Comparison of ENCODE assay signal across 23 cellular contexts in the genomic region with DNA sequence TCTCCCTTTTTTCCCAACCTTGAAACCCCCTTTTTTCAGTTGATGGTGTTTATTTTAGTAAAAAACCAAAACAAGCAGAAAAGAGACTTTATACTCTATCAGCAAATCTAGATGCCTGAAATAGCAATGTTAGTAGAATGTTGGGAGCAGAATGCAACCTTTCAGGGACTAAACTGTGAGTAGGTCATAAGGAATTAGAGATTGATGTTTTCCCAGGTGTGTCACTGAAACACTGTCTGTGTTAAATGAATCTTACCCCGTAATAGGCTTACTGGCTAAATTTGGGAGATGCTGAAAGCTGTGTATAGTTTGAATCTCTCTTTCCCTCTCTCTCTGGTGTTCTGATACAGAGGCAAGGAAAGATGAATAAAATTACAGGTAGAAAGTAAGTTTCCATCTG. TPM values are rescaled to one million over a fixed set of nuclear protein-coding genes. Genes with fewer than 3 reads are reported as not detected.
DNase-seq lines count a peak whose midpoint lies in the region; ATAC-seq, FAIRE-seq and TF ChIP-seq lines count a peak whose summit lies in the region.
"Had no signal": no experiment of that assay in that cellular context is flagged by ENCODE, and none has a peak within 500 bp of the region (broad histone marks: within the 10 kb centered on the region; RNA-seq: fewer than 3 reads in every experiment).

No MANE protein-coding gene starts in this region.

- DNase-seq in A549 (ENCODE audit: low read depth in 1 of 2, low spot score in 1 of 2) (no peak), GM12891 (ENCODE audit: insufficient read length, low spot score) (no peak), astrocyte (ENCODE audit: low read depth) (peak; percentile 11), memory B cell (ENCODE audit: low spot score in 2 of 2) (no peak), NCI-H2029 treated with DMSO at 0.1 percent for 48 hours (lab: John Stamatoyannopoulos, UW) (no peak), osteoblast (ENCODE audit: insufficient read length, low spot score, missing footprints) (no peak)
- no peak for DNase-seq in stimulated activated CD4-positive, alpha-beta T cell treated with anti-CD3 and anti-CD28 coated beads, Interleukin-4, amount 100 ng/mL, for 1 hour
- DNase-seq: activated CD4-positive, alpha-beta memory T cell treated with anti-CD3 and anti-CD28 coated beads, Interleukin-2, amount 10 ng/mL, durations not matched to agents 7 days and 5 days; activated CD4-positive, alpha-beta T cell treated with anti-CD3 and anti-CD28 coated beads for 1 hour; activated CD8-positive, alpha-beta memory T cell treated with anti-CD3 and anti-CD28 coated beads, Interleukin-2, amount 50 U/mL, for 4 hours; activated naive CD4-positive, alpha-beta T cell; activated naive CD8-positive, alpha-beta T cell treated with anti-CD3 and anti-CD28 coated beads, Interleukin-2, amount 50 U/mL, for 24 hours; dorsolateral prefrontal cortex; HCEC 1CT; NCI-H1694; NCI-H524; SHP77 treated with DMSO at 0.1 percent for 48 hours; small intestine; stimulated activated naive CD8-positive, alpha-beta T cell treated with anti-CD3 and anti-CD28 coated beads, Interleukin-15, Interleukin-2, amounts not matched to agents 100 U/mL and 50 U/mL, for 24 hours had no signal

- 66% methylated on average over 1 of the region's 1 CpG for WGBS in A549 (ENCODE audit: missing lambda C conversion rate)

- no peak for TF ChIP-seq EP300 in A549 (IDR thresholded peaks at IDR 0.05)

- CTCF ChIA-PET in A549 (lab: Yijun Ruan, JAX): interaction anchor here (0.9 to 2.0 kb wide), 2 partner anchors 11 to 16 kb away, joined by 3 to 4 read pairs; no protein-coding TSS in a partner anchor

- no peak overlapping the region for H2AFZ ChIP-seq in astrocyte (ENCODE audit: low read depth, low read length)
- no peak overlapping the region for H2AFZ ChIP-seq in osteoblast (ENCODE audit: low read length)
- H2AFZ ChIP-seq: hepatocyte had no signal

- H3K27ac ChIP-seq in A549 (no peak overlapping the region), astrocyte (ENCODE audit: low read depth, low read length) (no peak overlapping the region), osteoblast (ENCODE audit: low read depth, low read length) (no peak overlapping the region)
- H3K27ac ChIP-seq: hepatocyte had no signal

- H3K9ac ChIP-seq in astrocyte (ENCODE audit: low read length): no peak overlapping the region

- no peak for TF ChIP-seq RAD21 in A549 (conservative IDR thresholded peaks at IDR 0.05 in 1 of 2, IDR thresholded peaks at IDR 0.05 in 1 of 2)

- POLR2A ChIA-PET in A549 (lab: Yijun Ruan, JAX): no interaction called here

- peaks cover 98% of the 10 kb centered on the region for H3K79me2 ChIP-seq in astrocyte (ENCODE audit: insufficient read depth, low read length)
- H3K79me2 ChIP-seq in osteoblast (ENCODE audit: insufficient read depth, low read length): peaks cover 97% of the 10 kb centered on the region

- no peaks in the 10 kb centered on the region for H3K27me3 ChIP-seq in astrocyte (ENCODE audit: insufficient read depth, low read length)
- H3K27me3 ChIP-seq in osteoblast (ENCODE audit: insufficient read depth, low read length): no peaks in the 10 kb centered on the region
- H3K27me3 ChIP-seq: dorsolateral prefrontal cortex, hepatocyte had no signal

- FAIRE-seq in A549 (lab: Jason Lieb, UNC) (no peak), GM12891 (lab: Jason Lieb, UNC) (peak; percentile 9), astrocyte (lab: Jason Lieb, UNC) (no peak)
- FAIRE-seq: small intestine had no signal

- ATAC-seq in A549 (no peak), memory B cell (ENCODE audit: low read depth) (no peak), HG02884 (IDR thresholded peaks at IDR 0.05; ENCODE audit: unreplicated experiment) (no peak)
- ATAC-seq: activated naive CD8-positive, alpha-beta T cell treated with anti-CD3 and anti-CD28 coated beads, Interleukin-2, amount 50 U/mL, for 24 hours; stimulated activated naive CD8-positive, alpha-beta T cell treated with anti-CD3 and anti-CD28 coated beads, Interleukin-15, Interleukin-2, amounts not matched to agents 100 U/mL and 50 U/mL, for 24 hours had no signal

- H3K9me3 ChIP-seq in A549: no peaks in the 10 kb centered on the region
- H3K9me3 ChIP-seq in astrocyte (ENCODE audit: insufficient read depth, low read depth, low read length): no peaks in the 10 kb centered on the region
- no peaks in the 10 kb centered on the region for H3K9me3 ChIP-seq in osteoblast (ENCODE audit: low read depth, low read length)

- H3K9me3 Mint-ChIP-seq in astrocyte (ENCODE audit: unreplicated experiment): no peaks in the 10 kb centered on the region
- no peaks in the 10 kb centered on the region for H3K9me3 Mint-ChIP-seq in memory B cell
- H3K9me3 Mint-ChIP-seq: activated CD4-positive, alpha-beta memory T cell treated with anti-CD3 and anti-CD28 coated beads, Interleukin-2, amount 10 ng/mL, durations not matched to agents 7 days and 5 days; activated naive CD8-positive, alpha-beta T cell treated with anti-CD3 and anti-CD28 coated beads, Interleukin-2, amount 50 U/mL, for 24 hours; brain; IgD-negative memory B cell had no signal

- no peak overlapping the region for H3K4me3 Mint-ChIP-seq in astrocyte (ENCODE audit: unreplicated experiment)
- no peak overlapping the region for H3K4me3 Mint-ChIP-seq in memory B cell
- H3K4me3 Mint-ChIP-seq: activated CD4-positive, alpha-beta memory T cell treated with anti-CD3 and anti-CD28 coated beads, Interleukin-2, amount 10 ng/mL, durations not matched to agents 7 days and 5 days; activated naive CD8-positive, alpha-beta T cell treated with anti-CD3 and anti-CD28 coated beads, Interleukin-2, amount 50 U/mL, for 24 hours; brain had no signal

- H3K36me3 Mint-ChIP-seq in astrocyte (ENCODE audit: low read depth, unreplicated experiment): no peaks in the 10 kb centered on the region
- H3K36me3 Mint-ChIP-seq in memory B cell: peaks cover 6% of the 10 kb centered on the region

- H3K27ac Mint-ChIP-seq in astrocyte (ENCODE audit: unreplicated experiment) (no peak overlapping the region), memory B cell (peak overlapping the region; percentile 59)
- H3K27ac Mint-ChIP-seq: activated CD4-positive, alpha-beta memory T cell treated with anti-CD3 and anti-CD28 coated beads, Interleukin-2, amount 10 ng/mL, durations not matched to agents 7 days and 5 days; brain had no signal

- H3K4me2 ChIP-seq in A549 (peak overlapping the region; percentile 21; the same call in 2 of the 3 replicates), astrocyte (ENCODE audit: low read length) (no peak overlapping the region), osteoblast (ENCODE audit: insufficient read depth, low read length) (no peak overlapping the region)
- H3K4me2 ChIP-seq: hepatocyte had no signal

- TF ChIP-seq POLR2A in A549 (IDR thresholded peaks at IDR 0.05; ENCODE audit: low read length): no peak
- no peak for TF ChIP-seq POLR2A in GM12891 (IDR thresholded peaks at IDR 0.05; ENCODE audit: low read depth, low read length)

- H3K4me3 ChIP-seq in A549 (no peak overlapping the region), astrocyte (ENCODE audit: insufficient read depth, low read depth, low read length) (no peak overlapping the region), osteoblast (ENCODE audit: insufficient read depth, low read length) (no peak overlapping the region)
- H3K4me3 ChIP-seq: dorsolateral prefrontal cortex, hepatocyte had no signal

- TF ChIP-seq CTCF in A549 (IDR thresholded peaks at IDR 0.05): no peak
- no peak for TF ChIP-seq CTCF in astrocyte (IDR thresholded peaks at IDR 0.05; ENCODE audit: insufficient read depth, low read depth, low read length)
- TF ChIP-seq CTCF in osteoblast (IDR thresholded peaks at IDR 0.05; ENCODE audit: extremely low read depth, low read depth, low read length): no peak

- H3K27me3 Mint-ChIP-seq in astrocyte (ENCODE audit: low read depth, unreplicated experiment) (no peaks in the 10 kb centered on the region), memory B cell (no peaks in the 10 kb centered on the region)
- H3K27me3 Mint-ChIP-seq: activated CD4-positive, alpha-beta memory T cell treated with anti-CD3 and anti-CD28 coated beads, Interleukin-2, amount 10 ng/mL, durations not matched to agents 7 days and 5 days; activated naive CD8-positive, alpha-beta T cell treated with anti-CD3 and anti-CD28 coated beads, Interleukin-2, amount 50 U/mL, for 24 hours; IgD-negative memory B cell had no signal

- H3K4me1 ChIP-seq in A549 (peaks cover 98% of the 10 kb centered on the region), astrocyte (ENCODE audit: insufficient read depth, low read length) (peaks cover 4% of the 10 kb centered on the region), osteoblast (ENCODE audit: insufficient read depth, low read length) (peaks cover 11% of the 10 kb centered on the region)

- H3K4me1 Mint-ChIP-seq in astrocyte (ENCODE audit: low read depth, unreplicated experiment) (peaks cover 58% of the 10 kb centered on the region), memory B cell (peaks cover 41% of the 10 kb centered on the region)

- H3K36me3 ChIP-seq in astrocyte (ENCODE audit: insufficient read depth, low read length): peaks cover 3% of the 10 kb centered on the region
- H3K36me3 ChIP-seq in osteoblast (ENCODE audit: insufficient read depth, low read length): peaks cover 3% of the 10 kb centered on the region

- peaks cover 90% of the 10 kb centered on the region for H4K20me1 ChIP-seq in astrocyte (ENCODE audit: insufficient read depth, low read length)
- peaks cover 52% of the 10 kb centered on the region for H4K20me1 ChIP-seq in osteoblast (ENCODE audit: insufficient read depth, low read length)

TF ChIP-seq in A549, 52 proteins besides CTCF, POLR2A, EP300 and RAD21 (continues in another document):
- TF ChIP-seq ZC3H11A (IDR thresholded peaks at IDR 0.05): no peak
- TF ChIP-seq JUNB (IDR thresholded peaks at IDR 0.05): no peak
- TF ChIP-seq POLR2AphosphoS2 (conservative IDR thresholded peaks at IDR 0.05; ENCODE audit: low read length): no peak
- no peak for TF ChIP-seq FOSL2 (IDR thresholded peaks at IDR 0.05)
- no peak for TF ChIP-seq FOSL2 (CRISPR knock-in tag; IDR thresholded peaks at IDR 0.05)

TF ChIP-seq in GM12891, 5 proteins besides CTCF, POLR2A, EP300 and RAD21:
- no peak for TF ChIP-seq PAX5 (IDR thresholded peaks at IDR 0.05; ENCODE audit: insufficient read depth, low read length, severe bottlenecking)
- TF ChIP-seq SPI1 (IDR thresholded peaks at IDR 0.05; ENCODE audit: low read depth, low read length): no peak
- TF ChIP-seq POLR2AphosphoS5 (IDR thresholded peaks at IDR 0.05; ENCODE audit: low read depth, low read length): no peak
- no peak for TF ChIP-seq POU2F2 (IDR thresholded peaks at IDR 0.05; ENCODE audit: low read depth, low read length)
- no peak for TF ChIP-seq TAF1 (IDR thresholded peaks at IDR 0.05; ENCODE audit: low read depth, low read length)
TF ChIP-seq in GM12891: peak in this region for 0.

RNA-seq across cellular contexts. Expression of a gene that starts 43.8 kb away (rescaled TPM):
- polyA plus RNA-seq in A549 (2011; rRNA removed) (384 and 415 TPM in 2 replicates), A549 (2017; fragmentation: RNase III; extraction: RNeasy Plus Mini Kit Qiagen cat#74134 plus additional on column Dnase treatment) (96.9 to 104 TPM (median 100 TPM) in 3 replicates)
- 107 and 152 TPM in 2 replicates for polyA plus RNA-seq in A549 (2012; cell fraction: cytosol; rRNA removed)
- 116 and 183 TPM in 2 replicates for polyA plus RNA-seq in A549 (2012; cell fraction: nucleus; rRNA removed)
- polyA minus RNA-seq in A549 (2011; rRNA and poly(A)+ RNA removed): 677 and 730 TPM in 2 replicates
- 46.8 TPM for polyA plus RNA-seq in GM12891 (2012; ENCODE audit: low read depth, missing spikeins)
- total RNA-seq in astrocyte (84.1 and 87.9 TPM in 2 replicates), osteoblast (48.5 and 61.0 TPM in 2 replicates)
